Comparison of ENCODE assay signal across 7 cellular contexts in genomic region chr15:89776274-89777072, GRCh38. TPM values are rescaled to one million over a fixed set of nuclear protein-coding genes. Genes with fewer than 3 reads are reported as not detected.
A peak's percentile ranks its signal among the peaks of the same experiment; 100 is the strongest.
DNase-seq lines count a peak whose midpoint lies in the region; ATAC-seq, FAIRE-seq and TF ChIP-seq lines count a peak whose summit lies in the region.

MESP2 (plus strand) TSS chr15:89776332; CDS start chr15:89776358, 26 bp downstream.

- TF ChIP-seq CTCF in pancreas (IDR thresholded peaks at IDR 0.05) (peak in 2 of 4 donors; percentile 13 to 27), transverse colon (IDR thresholded peaks at IDR 0.05) (peak; percentile 27 to 58 (median 41))

- FAIRE-seq in pancreas (lab: Jason Lieb, UNC): no peak

- H3K9me3 ChIP-seq in SJSA1 (replicated peaks): no peaks in the 10 kb centered on the region
- no peaks in the 10 kb centered on the region for H3K9me3 ChIP-seq in pancreas
- H3K9me3 ChIP-seq in transverse colon: no peaks in the 10 kb centered on the region

- peak; percentile 34 for TF ChIP-seq POLR2A in transverse colon (IDR thresholded peaks at IDR 0.05)

- TF ChIP-seq EP300 in transverse colon (IDR thresholded peaks at IDR 0.05; ENCODE audit: low read depth): no peak

- H3K4me1 ChIP-seq in SJSA1 (replicated peaks): peaks cover 18% of the 10 kb centered on the region
- peaks cover 6 to 16% (median 7%) of the 10 kb centered on the region in 3 donors for H3K4me1 ChIP-seq in pancreas
- H3K4me1 ChIP-seq in transverse colon: peaks cover 22 to 35% (median 27%) of the 10 kb centered on the region in 4 donors

- H3K27ac ChIP-seq in SJSA1: no peak within 1 kb of the TSS
- no peak within 1 kb of the TSS for H3K27ac ChIP-seq in pancreas
- peak within 1 kb of the TSS; percentile 53 to 62 (median 59) for H3K27ac ChIP-seq in transverse colon

- H3K4me3 Mint-ChIP-seq in activated naive CD8-positive, alpha-beta T cell: peak within 1 kb of the TSS; percentile 49

- H3K27me3 ChIP-seq in SJSA1 (replicated peaks): no peaks in the 10 kb centered on the region
- H3K27me3 ChIP-seq in pancreas: no peaks in the 10 kb centered on the region
- no peaks in the 10 kb centered on the region for H3K27me3 ChIP-seq in transverse colon

- in situ Hi-C loops in transverse colon (cut with MboI; ENCODE audit: low pct_ligation_motif_present in 1 of 4, low pct_unique_long_range_greater_than_20kb in 1 of 4, low sequenced_read_pairs in 3 of 4): no loop called here

- DNase-seq in HS-27A (ENCODE audit: low read depth) (peak; percentile 43), SJSA1 (ENCODE audit: low read depth in 1 of 2, low spot score in 2 of 2) (peak; percentile 77 to 92), cardiac septum (ENCODE audit: low spot score) (peak; percentile 94), pancreas (peak; percentile 75 to 94 (median 88)), transverse colon (peak; percentile 88)

- intact Hi-C loops in cardiac septum (cut with DNase I) (no loop called here), pancreas (cut with DNase I) (no loop called here), transverse colon (cut with DNase I; ENCODE audit: low total_unique reads) (no loop called here)

- H3K27ac Mint-ChIP-seq in activated naive CD8-positive, alpha-beta T cell: no peak within 1 kb of the TSS

- ATAC-seq in GM18498 (IDR thresholded peaks at IDR 0.05; ENCODE audit: unreplicated experiment) (peak; percentile 75), pancreas (peak; percentile 88 to 93 (median 90))

- peaks cover 1% of the 10 kb centered on the region for H3K4me1 Mint-ChIP-seq in activated naive CD8-positive, alpha-beta T cell (ENCODE audit: low read depth)

- peaks cover 13% of the 10 kb centered on the region for H3K27me3 Mint-ChIP-seq in activated naive CD8-positive, alpha-beta T cell

- no peaks in the 10 kb centered on the region for H3K36me3 Mint-ChIP-seq in activated naive CD8-positive, alpha-beta T cell

- H3K4me3 ChIP-seq in SJSA1 (peak within 1 kb of the TSS; percentile 24), pancreas (peak within 1 kb of the TSS in 3 of 4 donors; percentile 26 to 40 (median 33)), transverse colon (peak within 1 kb of the TSS; percentile 5 to 37 (median 26))

- 13 to 14% methylated on average over 73 to 82 of the region's 82 CpGs for WGBS in pancreas, 2 donors
- WGBS in transverse colon (ENCODE audit: low coverage in 1 of 2), 2 donors: 39% methylated on average over 37 of the region's 82 CpGs; no CpG with 5 or more reads in 1 of the 2 donors

- no peaks in the 10 kb centered on the region for H3K9me3 Mint-ChIP-seq in activated naive CD8-positive, alpha-beta T cell (ENCODE audit: low read depth)

- H3K36me3 ChIP-seq in SJSA1: no peaks in the 10 kb centered on the region
- no peaks in the 10 kb centered on the region for H3K36me3 ChIP-seq in pancreas
- H3K36me3 ChIP-seq in transverse colon: no peaks in the 10 kb centered on the region

RNA-seq across cellular contexts. Expression of gene MESP2, which starts in this region (rescaled TPM):
- not detected in 2 replicates for total RNA-seq in SJSA1 (2014; rRNA removed; shearing (Covaris generic))
- 0.19 TPM for total RNA-seq in cardiac septum
- under 1 TPM in 4 of 6 donors, not detected in 2; 0.16 to 0.46 (median 0.30) TPM for total RNA-seq in pancreas
- polyA plus RNA-seq in pancreas: under 1 TPM in 1 of 2 donors, not detected in 1; 0.12 TPM
- under 1 TPM in 2 of 4 donors, not detected in 2; 0.64 to 0.96 TPM for total RNA-seq in transverse colon

Comparison
In these comparisons a context has a peak if more than half of its experiments do, and no peak if none do; other contexts are left out.
1. Peak in DNase-seq and H3K4me3 ChIP-seq in SJSA1; RNA of the gene not detected or under 1 TPM.
2. Peak in DNase-seq in cardiac septum; RNA of the gene not detected or under 1 TPM.
3. Peak in DNase-seq, ATAC-seq and H3K4me3 ChIP-seq in pancreas; RNA of the gene not detected or under 1 TPM.
4. Peak in DNase-seq, H3K4me3 ChIP-seq and H3K27ac ChIP-seq in transverse colon; RNA of the gene not detected or under 1 TPM.
5. DNase-seq: peak in every context shown above with its lines; median percentile 94 in cardiac septum; 88 in pancreas; 88 in transverse colon; 84 in SJSA1; 43 in HS-27A.